In the genomic region with DNA sequence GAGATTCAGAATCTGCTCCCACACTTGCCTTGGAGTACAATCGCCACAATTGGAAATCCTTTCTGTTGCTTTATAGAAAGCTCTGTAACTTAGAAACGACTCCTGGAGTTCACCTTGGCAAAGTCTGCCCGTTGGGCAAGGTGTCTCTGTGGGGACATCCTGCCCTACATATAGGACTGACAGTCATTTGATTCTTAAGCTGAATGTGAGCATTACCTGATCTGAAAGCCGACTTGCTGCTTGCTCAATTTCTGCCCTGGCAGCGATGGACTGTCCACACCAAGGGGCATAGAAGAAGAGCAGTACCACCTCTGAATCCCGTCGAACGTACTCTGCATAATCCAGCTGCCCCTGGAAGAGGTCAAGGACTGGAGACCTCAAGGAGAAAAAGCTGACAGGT, we compare ENCODE assay signal across 27 cellular contexts. TPM values are rescaled to one million over a fixed set of nuclear protein-coding genes. Genes with fewer than 3 reads are reported as not detected.
DNase-seq lines count a peak whose midpoint lies in the region; ATAC-seq, FAIRE-seq and TF ChIP-seq lines count a peak whose summit lies in the region.
"Had no signal": no experiment of that assay in that cellular context is flagged by ENCODE, and none has a peak within 500 bp of the region (broad histone marks: within the 10 kb centered on the region; RNA-seq: fewer than 3 reads in every experiment).

No MANE protein-coding gene starts in this region.

- no peak overlapping the region for H3K4me2 ChIP-seq in HepG2 (ENCODE audit: low read depth, low read length)
- H3K4me2 ChIP-seq: smooth muscle cell had no signal

- H3K4me1 Mint-ChIP-seq in T-helper 1 cell treated with Interleukin-12 subunit alpha and Interleukin-12 subunit beta and Interleukin-4 antibody, amounts not matched to agents 30 μg/mL and 1 μg/mL, for 36 hours (ENCODE audit: low read depth), result peaks cover 65% of the 10 kb centered on the region
- peaks cover 39 to 65% (median 53%) of the 10 kb centered on the region in 4 donors for H3K4me1 Mint-ChIP-seq in CD4-positive, alpha-beta memory T cell
- peaks cover 64% of the 10 kb centered on the region for H3K4me1 Mint-ChIP-seq in activated B cell treated with CpG ODN at 0.5 μM for 24 hours
- H3K4me1 Mint-ChIP-seq in activated T-cell treated with anti-CD3 and anti-CD28 coated beads, Interleukin-2, amount 50 U/mL, for 24 hours (ENCODE audit: low read depth), result peaks cover 55% of the 10 kb centered on the region

- H3K4me3 Mint-ChIP-seq in T-helper 1 cell treated with Interleukin-12 subunit alpha and Interleukin-12 subunit beta and Interleukin-4 antibody, amounts not matched to agents 30 μg/mL and 1 μg/mL, for 36 hours, result no peak overlapping the region
- no peak overlapping the region for H3K4me3 Mint-ChIP-seq in CD4-positive, alpha-beta memory T cell
- no peak overlapping the region for H3K4me3 Mint-ChIP-seq in activated B cell treated with CpG ODN at 0.5 μM for 24 hours
- no peak overlapping the region for H3K4me3 Mint-ChIP-seq in activated T-cell treated with anti-CD3 and anti-CD28 coated beads, Interleukin-2, amount 50 U/mL, for 24 hours
- H3K4me3 Mint-ChIP-seq: activated naive CD4-positive, alpha-beta T cell treated with anti-CD3 and anti-CD28 coated beads for 36 hours had no signal

- H3K27ac Mint-ChIP-seq in T-helper 1 cell treated with Interleukin-12 subunit alpha and Interleukin-12 subunit beta and Interleukin-4 antibody, amounts not matched to agents 30 μg/mL and 1 μg/mL, for 36 hours, result peak overlapping the region; percentile 17
- peak overlapping the region in 5 of 7 donors; percentile 12 to 47 (median 17) for H3K27ac Mint-ChIP-seq in CD4-positive, alpha-beta memory T cell
- H3K27ac Mint-ChIP-seq in activated B cell treated with CpG ODN at 0.5 μM for 24 hours, result peak overlapping the region; percentile 12
- no peak overlapping the region for H3K27ac Mint-ChIP-seq in activated T-cell treated with anti-CD3 and anti-CD28 coated beads, Interleukin-2, amount 50 U/mL, for 24 hours
- H3K27ac Mint-ChIP-seq: activated naive CD4-positive, alpha-beta T cell treated with anti-CD3 and anti-CD28 coated beads for 36 hours had no signal

- no peak for TF ChIP-seq RAD21 in HepG2 (CRISPR knock-in tag; IDR thresholded peaks at IDR 0.05)

- in situ Hi-C loops in HepG2 (cut with HindIII; ENCODE audit: extremely low pct_ligation_motif_present, low pct_unique_long_range_greater_than_20kb), result no loop called here

- no peaks in the 10 kb centered on the region for H3K9me3 ChIP-seq in CD4-positive, alpha-beta memory T cell (ENCODE audit: control insufficient read depth in 1 of 2, low read length in 2 of 2)
- H3K9me3 ChIP-seq in HepG2 (ENCODE audit: low read length), result no peaks in the 10 kb centered on the region
- H3K9me3 ChIP-seq: left lung, pancreas, right atrium auricular region had no signal

- BruUV-seq in HepG2 (replicated peaks; lab: Mats Ljungman, UMichigan), result no TSS peak

- H3K27ac ChIP-seq in CD4-positive, alpha-beta memory T cell (ENCODE audit: low read depth, low read length), result no peak overlapping the region
- no peak overlapping the region for H3K27ac ChIP-seq in HepG2 (ENCODE audit: extremely low read length, insufficient read depth, low read length)
- H3K27ac ChIP-seq: left lung had no signal

- no peak overlapping the region for H3K9ac ChIP-seq in HepG2 (ENCODE audit: insufficient read depth, low read depth, low read length)

- H3K36me3 ChIP-seq in CD4-positive, alpha-beta memory T cell (ENCODE audit: insufficient read depth, low read length), result peaks cover 51% of the 10 kb centered on the region
- peaks cover 29 to 68% of the 10 kb centered on the region in 2 experiments for H3K36me3 ChIP-seq in HepG2 (replicated peaks in 1 of 2; ENCODE audit: control insufficient read depth in 1 of 2, insufficient read depth in 2 of 2, low read length in 2 of 2)

- no peak overlapping the region for H3K4me3 ChIP-seq in CD4-positive, alpha-beta memory T cell (ENCODE audit: low read length in 2 of 2)
- no peak overlapping the region for H3K4me3 ChIP-seq in HepG2 (replicated peaks in 1 of 3; ENCODE audit: insufficient read depth in 1 of 3, low read depth in 2 of 3, low read length in 3 of 3)
- H3K4me3 ChIP-seq: left lung, pancreas, right atrium auricular region, smooth muscle cell had no signal

- TF ChIP-seq EP300 in HepG2 (IDR thresholded peaks at IDR 0.05; ENCODE audit: low read depth in 2 of 2, low read length in 2 of 2) (no peak), HepG2 (CRISPR knock-in tag; IDR thresholded peaks at IDR 0.05; ENCODE audit: borderline replicate concordance) (no peak)

- no peak for ATAC-seq in activated B cell treated with CpG ODN at 0.5 μM for 24 hours (ENCODE audit: low read depth)
- ATAC-seq in HepG2, result no peak
- ATAC-seq: HCT116, left lung, PC-3, SK-N-SH treated with all-trans-retinoic acid at 6 μM for 48 hours had no signal

- H4K20me1 ChIP-seq in HepG2 (ENCODE audit: insufficient read depth, low read length), result peaks cover 41% of the 10 kb centered on the region

- CTCF ChIA-PET in CD4-positive, alpha-beta memory T cell (lab: Charles Lee; ENCODE audit: partially characterized antibody), result interaction anchor here (1.4 kb wide), 1 partner anchor 62 kb away, joined by 4 read pairs; the partner anchor contains the start of gene ZC3H7A
- CTCF ChIA-PET in activated B cell treated with CpG ODN at 0.5 μM for 24 hours (lab: Charles Lee), result interaction anchor here (1.0 kb wide), 1 partner anchor 23 kb away, joined by 3 read pairs; no protein-coding TSS in a partner anchor
- CTCF ChIA-PET in HepG2 (lab: Yijun Ruan, JAX; ENCODE audit: low intra/inter-chr PET ratio, low total read pairs), result no interaction called here

- TF ChIP-seq POLR2A in HepG2 (IDR thresholded peaks at IDR 0.05; ENCODE audit: insufficient read depth in 1 of 2, low read depth in 2 of 2, low read length in 2 of 2), result no peak

- TF ChIP-seq CTCF in activated B cell treated with CpG ODN at 0.5 μM for 24 hours (IDR thresholded peaks at IDR 0.05), result no peak
- no peak for TF ChIP-seq CTCF in HepG2 (CRISPR knock-in tag; IDR thresholded peaks at IDR 0.05)

- DNase-seq in T-helper 1 cell (no peak), activated B cell treated with CpG ODN at 0.5 μM for 24 hours (no peak), HepG2 (ENCODE audit: low spot score) (no peak), NCI-H226 (no peak)
- no peak for DNase-seq in CD4-positive, alpha-beta memory T cell
- no peak for DNase-seq in central memory CD4-positive, alpha-beta T cell
- DNase-seq in activated T-cell treated with anti-CD3 and anti-CD28 coated beads, Interleukin-2, amount 50 U/mL, for 24 hours, result no peak
- DNase-seq: 8988T; activated CD4-positive, alpha-beta T cell treated with anti-CD3 and anti-CD28 coated beads for 4 hours; activated naive CD4-positive, alpha-beta T cell treated with anti-CD3 and anti-CD28 coated beads for 36 hours; activated T-cell treated with anti-CD3 and anti-CD28 coated beads, Interleukin-2, amount 50 U/mL, for 48 hours; DND-41; left lung; mesendoderm; NCI-H1092 treated with DMSO at 0.1 percent for 48 hours; NCI-H187; NCI-H510A treated with DMSO at 0.1 percent for 48 hours; pancreas; PC-3; stimulated activated naive CD4-positive, alpha-beta T cell treated with Interleukin-2 at 50 U/mL for 16 hours had no signal

- H3K9me3 Mint-ChIP-seq in T-helper 1 cell treated with Interleukin-12 subunit alpha and Interleukin-12 subunit beta and Interleukin-4 antibody, amounts not matched to agents 30 μg/mL and 1 μg/mL, for 36 hours, result no peaks in the 10 kb centered on the region
- H3K9me3 Mint-ChIP-seq in CD4-positive, alpha-beta memory T cell, result no peaks in the 10 kb centered on the region
- no peaks in the 10 kb centered on the region for H3K9me3 Mint-ChIP-seq in activated B cell treated with CpG ODN at 0.5 μM for 24 hours
- H3K9me3 Mint-ChIP-seq in activated T-cell treated with anti-CD3 and anti-CD28 coated beads, Interleukin-2, amount 50 U/mL, for 24 hours, result no peaks in the 10 kb centered on the region
- H3K9me3 Mint-ChIP-seq: activated naive CD4-positive, alpha-beta T cell treated with anti-CD3 and anti-CD28 coated beads for 36 hours had no signal

- peaks cover 48% of the 10 kb centered on the region for H3K4me1 ChIP-seq in CD4-positive, alpha-beta memory T cell (ENCODE audit: insufficient read depth, low read length)
- peaks cover 97% of the 10 kb centered on the region for H3K4me1 ChIP-seq in HepG2 (ENCODE audit: insufficient read depth, low read length)

- intact Hi-C loops in CD4-positive, alpha-beta memory T cell (cut with micrococcal nuclease), result no loop called here
- intact Hi-C loops in activated B cell treated with CpG ODN at 0.5 μM for 24 hours (cut with micrococcal nuclease) (no loop called here), HepG2 (cut with micrococcal nuclease; ENCODE audit: unreplicated experiment) (no loop called here)

- no peak overlapping the region for H2AFZ ChIP-seq in HepG2 (ENCODE audit: low read length)

- POLR2A ChIA-PET in CD4-positive, alpha-beta memory T cell (lab: Charles Lee; ENCODE audit: partially characterized antibody), result no interaction called here
- POLR2A ChIA-PET in activated B cell treated with CpG ODN at 0.5 μM for 24 hours (lab: Charles Lee), result interaction anchor here (0.8 to 1.6 kb wide), 2 partner anchors 62 to 71 kb away, joined by 3 to 7 read pairs; no protein-coding TSS in a partner anchor
- POLR2A ChIA-PET in HepG2 (lab: Yijun Ruan, JAX), result interaction anchor here (1.3 to 2.9 kb wide), 3 partner anchors 11 to 62 kb away, joined by 3 to 12 read pairs (median 4); partner anchors contain the start of gene ZC3H7A

- peaks cover 74% of the 10 kb centered on the region for H3K79me2 ChIP-seq in HepG2 (ENCODE audit: insufficient read depth, low read length)

- FAIRE-seq in HepG2 (lab: Jason Lieb, UNC), result no peak
- FAIRE-seq: colon, islet of Langerhans, pancreas had no signal

- 95% methylated on average over 8 of the region's 8 CpGs for WGBS in HepG2 (ENCODE audit: low lambda C conversion rate)

- H3K36me3 Mint-ChIP-seq in T-helper 1 cell treated with Interleukin-12 subunit alpha and Interleukin-12 subunit beta and Interleukin-4 antibody, amounts not matched to agents 30 μg/mL and 1 μg/mL, for 36 hours (ENCODE audit: low read depth), result peaks cover 59% of the 10 kb centered on the region
- peaks cover 32 to 81% of the 10 kb centered on the region in 2 donors for H3K36me3 Mint-ChIP-seq in CD4-positive, alpha-beta memory T cell
- peaks cover 78% of the 10 kb centered on the region for H3K36me3 Mint-ChIP-seq in activated B cell treated with CpG ODN at 0.5 μM for 24 hours (ENCODE audit: low read depth)
- peaks cover 90% of the 10 kb centered on the region for H3K36me3 Mint-ChIP-seq in activated T-cell treated with anti-CD3 and anti-CD28 coated beads, Interleukin-2, amount 50 U/mL, for 24 hours (ENCODE audit: low read depth)

- no peaks in the 10 kb centered on the region for H3K27me3 ChIP-seq in CD4-positive, alpha-beta memory T cell (ENCODE audit: insufficient read depth, low read length)
- no peaks in the 10 kb centered on the region for H3K27me3 ChIP-seq in HepG2 (ENCODE audit: control insufficient read depth in 1 of 2, insufficient read depth in 2 of 2, low read length in 2 of 2)
- H3K27me3 ChIP-seq: left lung, pancreas, right atrium auricular region had no signal

- H3K27me3 Mint-ChIP-seq in T-helper 1 cell treated with Interleukin-12 subunit alpha and Interleukin-12 subunit beta and Interleukin-4 antibody, amounts not matched to agents 30 μg/mL and 1 μg/mL, for 36 hours (ENCODE audit: low read depth), result no peaks in the 10 kb centered on the region
- no peaks in the 10 kb centered on the region for H3K27me3 Mint-ChIP-seq in CD4-positive, alpha-beta memory T cell
- H3K27me3 Mint-ChIP-seq in activated B cell treated with CpG ODN at 0.5 μM for 24 hours, result no peaks in the 10 kb centered on the region
- no peaks in the 10 kb centered on the region for H3K27me3 Mint-ChIP-seq in activated T-cell treated with anti-CD3 and anti-CD28 coated beads, Interleukin-2, amount 50 U/mL, for 24 hours

RNA-seq across cellular contexts. Expression of gene TXNDC11, which starts 6.9 kb away (rescaled TPM):
- total RNA-seq in CD4-positive, alpha-beta memory T cell, result 10 to 100 TPM; 51.7 to 59.8 TPM
- polyA plus RNA-seq in CD4-positive, alpha-beta memory T cell, result 10 to 100 TPM; 54.7 to 62.6 TPM
- total RNA-seq in activated B cell treated with CpG ODN at 0.5 μM for 24 hours (54.3 and 63.2 TPM in 2 replicates), HepG2 (2016; rRNA removed; fragmentation: Illumina TruSeq; extraction: Trizol) (46.4 and 74.9 TPM in 2 replicates)
- total RNA-seq in HepG2 (2016; cell fraction: cytosol; rRNA removed; fragmentation: Illumina TruSeq; extraction: Trizol; ENCODE audit: low read depth), result 35.1 and 37.4 TPM in 2 replicates
- 41.1 and 74.2 TPM in 2 replicates for total RNA-seq in HepG2 (2016; cell fraction: insoluble cytoplasmic fraction; rRNA removed; fragmentation: Illumina TruSeq; extraction: Trizol)
- 66.4 and 69.7 TPM in 2 replicates for total RNA-seq in HepG2 (2016; cell fraction: membrane; rRNA removed; fragmentation: Illumina TruSeq; extraction: Trizol)
- total RNA-seq in HepG2 (2016; cell fraction: nucleus; rRNA removed; fragmentation: Illumina TruSeq; extraction: Trizol), result 67.8 and 74.4 TPM in 2 replicates
- 123 and 124 TPM in 2 replicates for polyA plus RNA-seq in HepG2 (2011; rRNA removed)
- 124 and 127 TPM in 2 replicates for polyA plus RNA-seq in HepG2 (2011; cell fraction: cytosol; rRNA removed)
- polyA plus RNA-seq in HepG2 (2011; cell fraction: nucleus; rRNA removed), result 90.0 and 92.7 TPM in 2 replicates
- polyA plus RNA-seq in HepG2 (2012), result 52.3 and 58.7 TPM in 2 replicates
- 27.8 and 29.0 TPM in 2 replicates for polyA plus RNA-seq in HepG2 (2016; cell fraction: cytosol; fragmentation: Illumina TruSeq; extraction: Trizol; ENCODE audit: low read depth)
- polyA plus RNA-seq in HepG2 (2016; cell fraction: insoluble cytoplasmic fraction; fragmentation: Illumina TruSeq; extraction: Trizol; ENCODE audit: low read depth), result 50.3 and 56.6 TPM in 2 replicates
- 51.9 and 62.9 TPM in 2 replicates for polyA plus RNA-seq in HepG2 (2016; cell fraction: membrane; fragmentation: Illumina TruSeq; extraction: Trizol; ENCODE audit: low read depth)
- polyA plus RNA-seq in HepG2 (2016; cell fraction: nucleus; fragmentation: Illumina TruSeq; extraction: Trizol; ENCODE audit: insufficient read depth, low read depth), result 110 TPM in 2 replicates
- 53.2 and 119 TPM in 2 replicates for polyA minus RNA-seq in HepG2 (2011; rRNA and poly(A)+ RNA removed; ENCODE audit: low replicate concordance)
- polyA minus RNA-seq in HepG2 (2011; cell fraction: cytosol; rRNA and poly(A)+ RNA removed), result 62.7 TPM in 2 replicates
- polyA minus RNA-seq in HepG2 (2011; cell fraction: nucleus; rRNA and poly(A)+ RNA removed), result 73.1 and 73.3 TPM in 2 replicates
